2 cellular contexts compared by ENCODE assay signal in genomic region chr14:44798386-44799242, GRCh38.
TF ChIP-seq lines count a peak whose summit lies in the region.

No MANE protein-coding gene starts in this region.

TF ChIP-seq in SK-N-SH, 30 proteins besides CTCF, POLR2A, EP300 and RAD21 (continued from another document):
- TF ChIP-seq IRF3 (IDR thresholded peaks at IDR 0.05; ENCODE audit: low read depth, low read length): no peak
- no peak for TF ChIP-seq YY1 (IDR thresholded peaks at IDR 0.05; ENCODE audit: low read depth)
- TF ChIP-seq FOXM1 (IDR thresholded peaks at IDR 0.05; ENCODE audit: low read depth): no peak
- no peak for TF ChIP-seq GATA2 (CRISPR knock-in tag; IDR thresholded peaks at IDR 0.05)
- no peak for TF ChIP-seq ZBTB33 (IDR thresholded peaks at IDR 0.05; ENCODE audit: borderline replicate concordance, low read depth)
- no peak for TF ChIP-seq TCF12 (IDR thresholded peaks at IDR 0.05)
- TF ChIP-seq JUND (IDR thresholded peaks at IDR 0.05): no peak
- no peak for TF ChIP-seq CHD2 (IDR thresholded peaks at IDR 0.05; ENCODE audit: low read length, partially characterized antibody)

TF ChIP-seq in SK-N-SH treated with all-trans-retinoic acid at 6 μM for 48 hours, 23 proteins besides CTCF, POLR2A, EP300 and RAD21 (continued from another document):
- TF ChIP-seq ZNF70 (CRISPR knock-in tag; IDR thresholded peaks at IDR 0.05) (no peak), ARNTL (CRISPR knock-in tag; IDR thresholded peaks at IDR 0.05; ENCODE audit: borderline replicate concordance, low read depth) (no peak), TCF4 (CRISPR knock-in tag; IDR thresholded peaks at IDR 0.05; ENCODE audit: borderline replicate concordance) (no peak), ESRRG (CRISPR knock-in tag; IDR thresholded peaks at IDR 0.05) (no peak), SNAI2 (CRISPR knock-in tag; IDR thresholded peaks at IDR 0.05) (no peak), CREB5 (CRISPR knock-in tag; IDR thresholded peaks at IDR 0.05; ENCODE audit: low read depth) (no peak), ZFP30 (CRISPR knock-in tag; IDR thresholded peaks at IDR 0.05) (no peak), ISL1 (CRISPR knock-in tag; IDR thresholded peaks at IDR 0.05) (no peak)
